Comparison of ENCODE assay signal across 1 cellular context in the genomic region with DNA sequence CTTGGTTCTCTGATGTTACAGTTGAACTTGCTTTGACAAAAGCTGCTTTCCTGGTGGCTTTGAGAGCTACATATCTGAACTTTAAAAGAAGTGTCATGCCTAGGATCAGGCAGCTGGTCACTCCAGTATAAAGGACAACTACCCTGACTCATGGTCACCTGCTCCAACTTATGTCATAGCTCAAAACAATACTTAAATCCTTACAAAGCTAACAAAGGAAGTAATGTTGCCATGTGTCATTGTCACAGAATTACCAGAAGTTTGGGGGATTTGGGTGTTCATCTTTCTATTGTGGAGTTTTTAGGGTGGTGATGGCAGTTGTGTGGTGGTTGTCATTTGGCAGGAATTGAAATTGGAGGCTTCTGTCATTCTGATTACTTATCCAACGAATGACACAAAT.
TF ChIP-seq lines count a peak whose summit lies in the region.

No MANE protein-coding gene starts in this region.

TF ChIP-seq in endothelial cell of umbilical vein, 7 proteins besides CTCF, POLR2A, EP300 and RAD21:
- peak; percentile 40 for TF ChIP-seq JUN (IDR thresholded peaks at IDR 0.05; ENCODE audit: borderline replicate concordance, insufficient read depth, insufficient read length, low read depth)
- peak; percentile 42 for TF ChIP-seq FOS (IDR thresholded peaks at IDR 0.05; ENCODE audit: borderline replicate concordance, insufficient read depth, low read length)
- no peak for TF ChIP-seq EZH2 (IDR thresholded peaks at IDR 0.05; ENCODE audit: borderline replicate concordance, low read depth, low read length, severe bottlenecking)
- no peak for TF ChIP-seq POLR2AphosphoS5 (IDR thresholded peaks at IDR 0.05; ENCODE audit: insufficient read depth, low read depth, low read length)
- no peak for TF ChIP-seq MYC (IDR thresholded peaks at IDR 0.05; ENCODE audit: low read depth, low read length)
